9 cellular contexts compared by ENCODE assay signal in the genomic region with DNA sequence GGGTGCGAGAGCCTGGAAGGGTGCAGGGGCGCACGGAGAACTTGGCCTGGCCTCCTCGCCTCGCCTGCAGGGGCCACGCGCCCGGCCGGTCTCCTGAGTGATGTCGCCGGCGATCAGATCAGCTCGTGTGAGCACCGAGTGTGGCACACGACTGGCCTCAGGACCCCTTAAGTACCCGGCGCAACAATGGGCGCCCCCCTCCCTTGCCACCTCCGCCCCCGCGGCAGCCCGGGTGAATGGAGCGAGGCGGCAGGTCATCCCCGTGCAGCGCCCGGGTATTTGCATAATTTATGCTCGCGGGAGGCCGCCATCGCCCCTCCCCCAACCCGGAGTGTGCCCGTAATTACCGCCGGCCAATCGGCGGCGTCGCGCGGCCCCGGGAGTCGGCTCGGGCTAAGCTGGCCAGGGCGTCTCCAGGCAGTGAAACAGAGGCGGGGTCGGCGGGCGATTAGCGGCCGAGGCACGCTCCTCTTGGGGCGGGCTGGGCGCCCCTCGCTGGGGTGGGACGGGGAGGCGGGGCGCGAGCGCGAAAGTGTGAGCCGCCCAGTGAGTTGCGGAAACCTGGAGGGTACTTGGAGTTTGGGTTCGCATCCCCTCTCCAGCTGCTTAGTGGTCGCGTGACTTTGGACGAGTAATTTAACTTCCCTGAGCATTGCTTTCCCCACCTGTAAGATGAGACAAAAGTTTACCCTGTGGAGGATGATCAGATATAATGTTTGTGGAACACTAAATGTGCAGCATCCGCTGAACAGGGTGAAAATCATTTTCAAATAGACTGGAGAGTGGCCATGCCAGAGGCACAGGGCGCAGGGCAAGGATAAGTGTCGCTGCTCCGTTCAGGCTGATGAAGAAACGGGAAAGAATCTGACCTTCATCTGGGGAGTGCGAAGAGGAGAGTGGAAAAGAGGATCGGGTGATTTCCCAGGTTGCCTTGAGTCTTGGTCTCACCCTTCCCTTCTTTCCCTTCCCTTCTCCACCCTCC. TPM values are rescaled to one million over a fixed set of nuclear protein-coding genes. Genes with fewer than 3 reads are reported as not detected.
DNase-seq lines count a peak whose midpoint lies in the region; ATAC-seq and TF ChIP-seq lines count a peak whose summit lies in the region.
"Had no signal": no experiment of that assay in that cellular context is flagged by ENCODE, and none has a peak within 500 bp of the region (broad histone marks: within the 10 kb centered on the region; RNA-seq: fewer than 3 reads in every experiment).

A gene with protein sequence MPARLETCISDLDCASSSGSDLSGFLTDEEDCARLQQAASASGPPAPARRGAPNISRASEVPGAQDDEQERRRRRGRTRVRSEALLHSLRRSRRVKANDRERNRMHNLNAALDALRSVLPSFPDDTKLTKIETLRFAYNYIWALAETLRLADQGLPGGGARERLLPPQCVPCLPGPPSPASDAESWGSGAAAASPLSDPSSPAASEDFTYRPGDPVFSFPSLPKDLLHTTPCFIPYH (minus strand): TSS at position 145 of the 982 bp plus-strand sequence. CDS start 274 bp downstream, outside the sequence.

- H2AFZ ChIP-seq in trophoblast cell (ENCODE audit: insufficient read depth, low read length, poor library complexity): no peak within 1 kb of the TSS

- no peak for TF ChIP-seq CTCF in foreskin fibroblast (IDR thresholded peaks at IDR 0.05; ENCODE audit: low read depth, low read length)

- no peaks in the 10 kb centered on the region for H3K79me2 ChIP-seq in trophoblast cell (ENCODE audit: control insufficient read depth, insufficient read depth, low read length, poor library complexity)

- no peak within 1 kb of the TSS for H4K91ac ChIP-seq in trophoblast cell (ENCODE audit: low read depth, low read length)

- H4K12ac ChIP-seq in trophoblast cell (ENCODE audit: low read depth, low read length): no peak within 1 kb of the TSS

- H3K79me1 ChIP-seq in trophoblast cell (ENCODE audit: low read length): no peaks in the 10 kb centered on the region

- no peak for ATAC-seq in GM19328 (IDR thresholded peaks at IDR 0.05; ENCODE audit: unreplicated experiment)
- ATAC-seq: PC-3 had no signal

- no peak within 1 kb of the TSS for H3K4ac ChIP-seq in trophoblast cell (ENCODE audit: low read depth, low read length)

- no peak within 1 kb of the TSS for H2BK12ac ChIP-seq in trophoblast cell (ENCODE audit: low read length)

- H3K27ac ChIP-seq in ectodermal cell (ENCODE audit: insufficient read depth, low read depth, low read length, poor library complexity, severe bottlenecking) (no peak within 1 kb of the TSS), trophoblast cell (ENCODE audit: low read depth, low read length) (no peak within 1 kb of the TSS)

- no peak within 1 kb of the TSS for H4K8ac ChIP-seq in trophoblast cell (ENCODE audit: low read depth, low read length)

- no peak within 1 kb of the TSS for H3K9ac ChIP-seq in trophoblast cell (ENCODE audit: low read length)

- no peak within 1 kb of the TSS for H2BK120ac ChIP-seq in trophoblast cell (ENCODE audit: insufficient read depth, low read length, poor library complexity)

- no peak within 1 kb of the TSS for H2AK5ac ChIP-seq in trophoblast cell (ENCODE audit: low read length)

- H3K23ac ChIP-seq in trophoblast cell (ENCODE audit: low read length): no peak within 1 kb of the TSS

- 1% methylated on average over 73 to 74 of the region's 74 CpGs for WGBS in ectodermal cell, 2 experiments
- WGBS in trophoblast cell (ENCODE audit: extremely low coverage, insufficient coverage, insufficient read length): no CpG with 5 or more reads among the region's 74 CpGs

- peak within 1 kb of the TSS; percentile 41 for H3K4me2 ChIP-seq in trophoblast cell (ENCODE audit: low read length)

- peaks cover 100% of the 10 kb centered on the region for H3K27me3 ChIP-seq in ectodermal cell (ENCODE audit: control insufficient read depth, insufficient read depth, low read length, poor library complexity, severe bottlenecking)
- peaks cover 69% of the 10 kb centered on the region for H3K27me3 ChIP-seq in trophoblast cell (ENCODE audit: insufficient read depth, low read length)

- no peak within 1 kb of the TSS for H2BK5ac ChIP-seq in trophoblast cell (ENCODE audit: low read depth, low read length, poor library complexity)

- H3K18ac ChIP-seq in trophoblast cell (ENCODE audit: low read length): no peak within 1 kb of the TSS

- H3K9me3 ChIP-seq in ectodermal cell (ENCODE audit: control insufficient read depth, low read length): no peaks in the 10 kb centered on the region
- H3K9me3 ChIP-seq in trophoblast cell (ENCODE audit: insufficient read depth, low read depth, low read length): peaks cover 9% of the 10 kb centered on the region

- H3K4me1 ChIP-seq in ectodermal cell (ENCODE audit: control insufficient read depth, insufficient read depth, low read length) (peaks cover 22% of the 10 kb centered on the region), trophoblast cell (ENCODE audit: control insufficient read depth in 1 of 2, insufficient read depth in 2 of 2, low read length in 2 of 2) (peaks cover 3 to 11% of the 10 kb centered on the region in 2 experiments)

- DNase-seq in DMS53 (lab: John Stamatoyannopoulos, UW): peak; percentile 56
- no peak for DNase-seq in DMS53 treated with DMSO at 0.1 percent for 48 hours (lab: John Stamatoyannopoulos, UW; ENCODE audit: unreplicated experiment)
- peak; percentile 30 for DNase-seq in NCI-H2171 (lab: John Stamatoyannopoulos, UW)
- no peak for DNase-seq in trophoblast cell
- DNase-seq in foreskin fibroblast: no peak
- DNase-seq in NCI-H1694 (lab: John Stamatoyannopoulos, UW): no peak
- DNase-seq: PC-3 had no signal

- H3K14ac ChIP-seq in trophoblast cell (ENCODE audit: low read length): no peak within 1 kb of the TSS

- H3K4me3 ChIP-seq in ectodermal cell (ENCODE audit: insufficient read depth, low read depth, low read length) (peak within 1 kb of the TSS; percentile 4), trophoblast cell (ENCODE audit: low read depth, low read length) (peak within 1 kb of the TSS; percentile 57), foreskin fibroblast (ENCODE audit: low read depth in 1 of 2, low read length in 2 of 2) (no peak within 1 kb of the TSS)

- no peaks in the 10 kb centered on the region for H3K36me3 ChIP-seq in ectodermal cell (ENCODE audit: control insufficient read depth, insufficient read depth, low read length)
- no peaks in the 10 kb centered on the region for H3K36me3 ChIP-seq in trophoblast cell (ENCODE audit: control insufficient read depth in 1 of 2, insufficient read depth in 2 of 2, low read length in 2 of 2)

RNA-seq across cellular contexts. Expression of the gene that starts here (rescaled TPM):
- 1.0 TPM for polyA plus RNA-seq in ectodermal cell (2013, experiment 1 of 4)
- polyA plus RNA-seq in ectodermal cell (2013, experiment 2 of 4): 1.3 TPM
- 2.3 TPM for polyA plus RNA-seq in ectodermal cell (2013, experiment 3 of 4)
- polyA plus RNA-seq in ectodermal cell (2013, experiment 4 of 4): 2.5 TPM
- polyA plus RNA-seq in trophoblast cell (2013): not detected in 2 replicates

Comparison
In these comparisons a context has a peak if more than half of its experiments do, and no peak if none do; other contexts are left out.
1. DNase-seq: peak in DMS53 (single experiment) and NCI-H2171 (single experiment); none in DMS53 treated with DMSO at 0.1 percent for 48 hours (single experiment), trophoblast cell (0 of 2), foreskin fibroblast (0 of 2) and NCI-H1694 (single experiment).
2. H3K4me3 ChIP-seq: peak in ectodermal cell (single experiment) and trophoblast cell (single experiment); none in foreskin fibroblast (0 of 2).